ENCODE assay signal across 22 cellular contexts in the genomic region with DNA sequence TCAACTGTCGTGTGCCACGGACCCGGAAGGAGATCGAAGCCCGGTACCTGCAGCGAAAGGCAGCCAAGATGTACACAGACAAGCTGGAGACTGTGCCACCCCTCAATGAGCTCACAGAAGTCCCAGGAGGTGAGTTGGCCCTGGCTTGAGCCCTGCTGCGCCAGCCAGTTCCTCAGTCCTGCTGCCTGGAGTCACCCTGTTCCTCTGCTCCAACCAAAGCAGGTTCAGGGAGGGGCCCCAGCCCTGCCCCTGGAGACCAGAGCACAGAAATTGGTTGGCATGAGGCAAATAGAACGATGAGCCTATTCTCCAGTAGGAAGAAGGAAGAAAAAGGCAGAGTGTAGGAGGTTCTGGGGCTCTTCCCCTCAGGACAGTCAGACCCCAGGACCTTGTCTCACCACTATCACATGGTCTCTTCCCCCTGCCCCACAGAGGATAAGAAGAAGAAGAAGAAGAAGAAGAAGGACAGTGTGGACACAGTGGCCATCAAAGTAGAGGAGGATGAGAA. TPM values are rescaled to one million over a fixed set of nuclear protein-coding genes. Genes with fewer than 3 reads are reported as not detected.
DNase-seq lines count a peak whose midpoint lies in the region; ATAC-seq and TF ChIP-seq lines count a peak whose summit lies in the region.
"Had no signal": no experiment of that assay in that cellular context is flagged by ENCODE, and none has a peak within 500 bp of the region (broad histone marks: within the 10 kb centered on the region; RNA-seq: fewer than 3 reads in every experiment).

No MANE protein-coding gene starts in this region.

- ATAC-seq in natural killer cell (no peak), mucosa of descending colon (no peak), GM18511 (IDR thresholded peaks at IDR 0.05; ENCODE audit: unreplicated experiment) (no peak)
- no peak for ATAC-seq in natural killer cell treated with Interleukin-12 subunit alpha and Interleukin-12 subunit beta and Interleukin-15 and Interleukin-18, amount 100 ng/mL, for 72 hours
- no peak for ATAC-seq in stimulated activated effector memory CD8-positive, alpha-beta T cell treated with anti-CD3 and anti-CD28 coated beads, Interleukin-12 subunit alpha, Interleukin-12 subunit beta, amount 100 ng/mL, for 72 hours

- H3K36me3 Mint-ChIP-seq in activated T-cell treated with anti-CD3 and anti-CD28 coated beads, Interleukin-2, amount 50 U/mL, for 24 hours (ENCODE audit: low read depth): no peaks in the 10 kb centered on the region
- H3K36me3 Mint-ChIP-seq in natural killer cell: no peaks in the 10 kb centered on the region
- no peaks in the 10 kb centered on the region for H3K36me3 Mint-ChIP-seq in natural killer cell treated with Interleukin-12 subunit alpha and Interleukin-12 subunit beta and Interleukin-15 and Interleukin-18, amount 100 ng/mL, for 72 hours
- no peaks in the 10 kb centered on the region for H3K36me3 Mint-ChIP-seq in stimulated activated effector memory CD8-positive, alpha-beta T cell treated with anti-CD3 and anti-CD28 coated beads, Interleukin-12 subunit alpha, Interleukin-12 subunit beta, amount 100 ng/mL, for 72 hours
- H3K36me3 Mint-ChIP-seq: CD8-positive, alpha-beta memory T cell had no signal

- no peaks in the 10 kb centered on the region for H3K4me1 ChIP-seq in mucosa of descending colon (ENCODE audit: low read depth)

- peak; percentile 17 for DNase-seq in activated T-cell treated with anti-CD3 and anti-CD28 coated beads, Interleukin-2, amount 50 U/mL, for 24 hours
- no peak for DNase-seq in activated T-cell treated with anti-CD3 and anti-CD28 coated beads for 4 hours
- peak; percentile 9 for DNase-seq in natural killer cell
- DNase-seq in natural killer cell treated with Interleukin-12 subunit alpha and Interleukin-12 subunit beta and Interleukin-15 and Interleukin-18, amount 100 ng/mL, for 72 hours (ENCODE audit: low spot score): no peak
- peak; percentile 31 for DNase-seq in coronary artery (ENCODE audit: low spot score)
- DNase-seq in stimulated activated effector memory CD8-positive, alpha-beta T cell treated with anti-CD3 and anti-CD28 coated beads, Interleukin-12 subunit alpha, Interleukin-12 subunit beta, amount 100 ng/mL, for 72 hours (ENCODE audit: low spot score in 2 of 2): no peak
- DNase-seq in mucosa of descending colon: no peak
- DNase-seq: H7, HFFc6, MV-4-11, NCI-H187, NCI-H2107, NCI-H2227 treated with DMSO at 0.1 percent for 48 hours, NCI-H524, NCI-H82, OCI-M1, SIG-M5 had no signal

- no peaks in the 10 kb centered on the region for H3K9me3 ChIP-seq in mucosa of descending colon
- H3K9me3 ChIP-seq: BLaER1 treated with 17β-estradiol and CSF1 and Interleukin-3, amounts not matched to agents 10 nM and 100 nM had no signal

- H3K4me1 Mint-ChIP-seq in activated T-cell treated with anti-CD3 and anti-CD28 coated beads, Interleukin-2, amount 50 U/mL, for 24 hours (ENCODE audit: low read depth): peaks cover 3% of the 10 kb centered on the region
- H3K4me1 Mint-ChIP-seq in natural killer cell: no peaks in the 10 kb centered on the region
- no peaks in the 10 kb centered on the region for H3K4me1 Mint-ChIP-seq in natural killer cell treated with Interleukin-12 subunit alpha and Interleukin-12 subunit beta and Interleukin-15 and Interleukin-18, amount 100 ng/mL, for 72 hours (ENCODE audit: low read depth in 2 of 2)
- H3K4me1 Mint-ChIP-seq in stimulated activated effector memory CD8-positive, alpha-beta T cell treated with anti-CD3 and anti-CD28 coated beads, Interleukin-12 subunit alpha, Interleukin-12 subunit beta, amount 100 ng/mL, for 72 hours: peaks cover 15% of the 10 kb centered on the region
- H3K4me1 Mint-ChIP-seq: CD8-positive, alpha-beta memory T cell had no signal

- intact Hi-C loops in natural killer cell (cut with micrococcal nuclease) (no loop called here), mucosa of descending colon (cut with DNase I, micrococcal nuclease) (loop anchor here (5.0 to 10.0 kb wide), 4 partner anchors 136 to 286 kb away; no protein-coding TSS in a partner anchor)

- H3K27ac ChIP-seq in coronary artery: no peak overlapping the region
- H3K27ac ChIP-seq: BLaER1 treated with 17β-estradiol and CSF1 and Interleukin-3, amounts not matched to agents 10 nM and 100 nM; KMS-11 had no signal

- no peak overlapping the region for H3K4me3 ChIP-seq in coronary artery
- H3K4me3 ChIP-seq in mucosa of descending colon: no peak overlapping the region
- H3K4me3 ChIP-seq: BLaER1 treated with 17β-estradiol and CSF1 and Interleukin-3, amounts not matched to agents 10 nM and 100 nM had no signal

- H3K9me3 Mint-ChIP-seq in activated T-cell treated with anti-CD3 and anti-CD28 coated beads, Interleukin-2, amount 50 U/mL, for 24 hours: no peaks in the 10 kb centered on the region
- no peaks in the 10 kb centered on the region for H3K9me3 Mint-ChIP-seq in natural killer cell
- no peaks in the 10 kb centered on the region for H3K9me3 Mint-ChIP-seq in natural killer cell treated with Interleukin-12 subunit alpha and Interleukin-12 subunit beta and Interleukin-15 and Interleukin-18, amount 100 ng/mL, for 72 hours
- H3K9me3 Mint-ChIP-seq in stimulated activated effector memory CD8-positive, alpha-beta T cell treated with anti-CD3 and anti-CD28 coated beads, Interleukin-12 subunit alpha, Interleukin-12 subunit beta, amount 100 ng/mL, for 72 hours: no peaks in the 10 kb centered on the region
- H3K9me3 Mint-ChIP-seq: CD8-positive, alpha-beta memory T cell; HFFc6 had no signal

- no peak overlapping the region for H3K27ac Mint-ChIP-seq in activated T-cell treated with anti-CD3 and anti-CD28 coated beads, Interleukin-2, amount 50 U/mL, for 24 hours
- H3K27ac Mint-ChIP-seq in natural killer cell: no peak overlapping the region
- H3K27ac Mint-ChIP-seq in natural killer cell treated with Interleukin-12 subunit alpha and Interleukin-12 subunit beta and Interleukin-15 and Interleukin-18, amount 100 ng/mL, for 72 hours: no peak overlapping the region
- H3K27ac Mint-ChIP-seq in stimulated activated effector memory CD8-positive, alpha-beta T cell treated with anti-CD3 and anti-CD28 coated beads, Interleukin-12 subunit alpha, Interleukin-12 subunit beta, amount 100 ng/mL, for 72 hours: peak overlapping the region; percentile 29
- H3K27ac Mint-ChIP-seq: HFFc6 had no signal

- H3K27me3 Mint-ChIP-seq in activated T-cell treated with anti-CD3 and anti-CD28 coated beads, Interleukin-2, amount 50 U/mL, for 24 hours: no peaks in the 10 kb centered on the region
- H3K27me3 Mint-ChIP-seq in natural killer cell (ENCODE audit: low read depth in 2 of 2): no peaks in the 10 kb centered on the region
- peaks cover 0 to 2% of the 10 kb centered on the region in 2 donors for H3K27me3 Mint-ChIP-seq in natural killer cell treated with Interleukin-12 subunit alpha and Interleukin-12 subunit beta and Interleukin-15 and Interleukin-18, amount 100 ng/mL, for 72 hours

- no peaks in the 10 kb centered on the region for H3K36me3 ChIP-seq in mucosa of descending colon (ENCODE audit: low read depth)
- H3K36me3 ChIP-seq: BLaER1 treated with 17β-estradiol and CSF1 and Interleukin-3, amounts not matched to agents 10 nM and 100 nM had no signal

- no peak overlapping the region for H3K4me3 Mint-ChIP-seq in activated T-cell treated with anti-CD3 and anti-CD28 coated beads, Interleukin-2, amount 50 U/mL, for 24 hours
- no peak overlapping the region for H3K4me3 Mint-ChIP-seq in natural killer cell
- no peak overlapping the region for H3K4me3 Mint-ChIP-seq in natural killer cell treated with Interleukin-12 subunit alpha and Interleukin-12 subunit beta and Interleukin-15 and Interleukin-18, amount 100 ng/mL, for 72 hours
- H3K4me3 Mint-ChIP-seq in stimulated activated effector memory CD8-positive, alpha-beta T cell treated with anti-CD3 and anti-CD28 coated beads, Interleukin-12 subunit alpha, Interleukin-12 subunit beta, amount 100 ng/mL, for 72 hours: no peak overlapping the region
- H3K4me3 Mint-ChIP-seq: CD8-positive, alpha-beta memory T cell; HFFc6 had no signal

- TF ChIP-seq CTCF in natural killer cell (IDR thresholded peaks at IDR 0.05) (no peak), coronary artery (IDR thresholded peaks at IDR 0.05) (no peak), mucosa of descending colon (IDR thresholded peaks at IDR 0.05) (no peak)

RNA-seq across cellular contexts. Expression of a gene that starts 8.0 kb away (rescaled TPM):
- not detected for total RNA-seq in natural killer cell
- not detected for total RNA-seq in natural killer cell treated with Interleukin-12 subunit alpha and Interleukin-12 subunit beta and Interleukin-15 and Interleukin-18, amount 100 ng/mL, for 72 hours
- 1 to 10 TPM in 1 of 3 donors, under 1 TPM in 1, not detected in 1; 0.23 to 1.1 TPM for total RNA-seq in mucosa of descending colon
- total RNA-seq: HFFc6 had no signal

RNA-seq across cellular contexts. Expression of a gene that starts 8.5 kb away (rescaled TPM):
- under 1 TPM in 1 of 3 donors, not detected in 2; 0.16 TPM for total RNA-seq in natural killer cell
- total RNA-seq in natural killer cell treated with Interleukin-12 subunit alpha and Interleukin-12 subunit beta and Interleukin-15 and Interleukin-18, amount 100 ng/mL, for 72 hours: not detected
- total RNA-seq in mucosa of descending colon: under 1 TPM in 1 of 3 donors, not detected in 2; 0.16 TPM
- total RNA-seq: CD8-positive, alpha-beta memory T cell; HFFc6; HT-29 had no signal

RNA-seq across cellular contexts. Expression of a gene that starts 15.7 kb away (rescaled TPM):
- total RNA-seq in natural killer cell (1 to 10 TPM in 1 of 3 donors, under 1 TPM in 2; 0.07 to 1.3 (median 0.70) TPM), mucosa of descending colon (10 to 100 TPM; 28.5 to 68.1 (median 43.7) TPM)
- under 1 TPM in 1 of 2 donors, not detected in 1; 0.11 TPM for total RNA-seq in natural killer cell treated with Interleukin-12 subunit alpha and Interleukin-12 subunit beta and Interleukin-15 and Interleukin-18, amount 100 ng/mL, for 72 hours

Comparison
In these comparisons a context has a peak if more than half of its experiments do, and no peak if none do; other contexts are left out.
1. DNase-seq: peak in activated T-cell treated with anti-CD3 and anti-CD28 coated beads, Interleukin-2, amount 50 U/mL, for 24 hours (single experiment), natural killer cell (single experiment) and coronary artery (single experiment); none in activated T-cell treated with anti-CD3 and anti-CD28 coated beads for 4 hours (single experiment), natural killer cell treated with Interleukin-12 subunit alpha and Interleukin-12 subunit beta and Interleukin-15 and Interleukin-18, amount 100 ng/mL, for 72 hours (single experiment), stimulated activated effector memory CD8-positive, alpha-beta T cell treated with anti-CD3 and anti-CD28 coated beads, Interleukin-12 subunit alpha, Interleukin-12 subunit beta, amount 100 ng/mL, for 72 hours (0 of 2) and mucosa of descending colon (0 of 3).
2. RNA of a gene that starts 15.7 kb away (total RNA-seq): 28.5 to 68.1 TPM in mucosa of descending colon; 0.07 to 1.3 TPM in natural killer cell and 0.11 TPM in natural killer cell treated with Interleukin-12 subunit alpha and Interleukin-12 subunit beta and Interleukin-15 and Interleukin-18, amount 100 ng/mL, for 72 hours; every median in the first group is over 10 times any median in the second.